Comparison of ENCODE assay signal across 22 cellular contexts in genomic region chr20:60857708-60858107, GRCh38.
DNase-seq lines count a peak whose midpoint lies in the region; ATAC-seq, FAIRE-seq and TF ChIP-seq lines count a peak whose summit lies in the region.
"Had no signal": no experiment of that assay in that cellular context is flagged by ENCODE, and none has a peak within 500 bp of the region (broad histone marks: within the 10 kb centered on the region; RNA-seq: fewer than 3 reads in every experiment).

No MANE protein-coding gene starts in this region.

- no peak overlapping the region for H3K4me3 Mint-ChIP-seq in astrocyte (ENCODE audit: unreplicated experiment)
- no peak overlapping the region for H3K4me3 Mint-ChIP-seq in activated naive CD8-positive, alpha-beta T cell treated with anti-CD3 and anti-CD28 coated beads for 36 hours

- POLR2A ChIA-PET in AG04450 (lab: Yijun Ruan, JAX) (no interaction called here), PC-3 (lab: Charles Lee; ENCODE audit: unreplicated experiment) (no interaction called here)

- peak; percentile 23 for FAIRE-seq in astrocyte (lab: Jason Lieb, UNC)
- FAIRE-seq: colon, islet of Langerhans, K562, RCC 7860 had no signal

- H3K9ac ChIP-seq in astrocyte (ENCODE audit: low read length) (no peak overlapping the region), MM.1S (ENCODE audit: low read length) (no peak overlapping the region), PC-3 (ENCODE audit: low read length) (no peak overlapping the region)

- no peaks in the 10 kb centered on the region for H3K79me2 ChIP-seq in astrocyte (ENCODE audit: insufficient read depth, low read length)
- H3K79me2 ChIP-seq in MM.1S (ENCODE audit: low read length): no peaks in the 10 kb centered on the region
- H3K79me2 ChIP-seq in PC-3 (ENCODE audit: low read length): no peaks in the 10 kb centered on the region

- H3K9me3 ChIP-seq in AG04450 (ENCODE audit: control insufficient read depth, insufficient read depth, low read length): no peaks in the 10 kb centered on the region
- no peaks in the 10 kb centered on the region for H3K9me3 ChIP-seq in astrocyte (ENCODE audit: insufficient read depth, low read depth, low read length)
- no peaks in the 10 kb centered on the region for H3K9me3 ChIP-seq in MM.1S (replicated peaks; ENCODE audit: insufficient read depth, low read length)
- peaks cover 8% of the 10 kb centered on the region; the same call in 1 of the 2 replicates for H3K9me3 ChIP-seq in PC-3 (ENCODE audit: low read length)

- peak; percentile 4 for DNase-seq in AG04450 (ENCODE audit: low read depth, low spot score)
- DNase-seq in HCEC 1CT: peak; percentile 67
- peak; percentile 57 for DNase-seq in astrocyte (ENCODE audit: low read depth)
- DNase-seq in kidney tubule cell (ENCODE audit: low spot score): peak; percentile 67
- DNase-seq in activated naive CD8-positive, alpha-beta T cell treated with anti-CD3 and anti-CD28 coated beads for 36 hours: no peak
- no peak for DNase-seq in MM.1S
- no peak for DNase-seq in PC-3
- DNase-seq: amygdala; glutamatergic neuron; midbrain; NCI-H1105 treated with DMSO at 0.1 percent for 48 hours; NCI-H2171; NCI-H82; occipital lobe; stimulated activated CD4-positive, alpha-beta T cell treated with anti-CD3 and anti-CD28 coated beads, Interleukin-4, amount 100 ng/mL, for 1 hour; stimulated activated CD8-positive, alpha-beta memory T cell treated with anti-CD3 and anti-CD28 coated beads, Interleukin-4, amount 100 ng/mL, for 48 hours had no signal

- no peak overlapping the region for H3K27ac ChIP-seq in AG04450 (ENCODE audit: low read depth, low read length)
- H3K27ac ChIP-seq in astrocyte (ENCODE audit: low read depth, low read length): no peak overlapping the region
- H3K27ac ChIP-seq in MM.1S (ENCODE audit: low read length): no peak overlapping the region
- H3K27ac ChIP-seq in PC-3 (ENCODE audit: low read length): no peak overlapping the region
- H3K27ac ChIP-seq: VCaP had no signal

- peak overlapping the region; percentile 97 for H3K27ac Mint-ChIP-seq in astrocyte (ENCODE audit: unreplicated experiment)
- no peak overlapping the region for H3K27ac Mint-ChIP-seq in activated naive CD8-positive, alpha-beta T cell treated with anti-CD3 and anti-CD28 coated beads for 36 hours

- H4K20me1 ChIP-seq in astrocyte (ENCODE audit: insufficient read depth, low read length): no peaks in the 10 kb centered on the region
- no peaks in the 10 kb centered on the region for H4K20me1 ChIP-seq in MM.1S (ENCODE audit: insufficient read depth, low read length)
- no peaks in the 10 kb centered on the region for H4K20me1 ChIP-seq in PC-3 (ENCODE audit: low read length)

- no peaks in the 10 kb centered on the region for H3K36me3 ChIP-seq in astrocyte (ENCODE audit: insufficient read depth, low read length)
- H3K36me3 ChIP-seq in MM.1S (replicated peaks; ENCODE audit: insufficient read depth, low read length): no peaks in the 10 kb centered on the region
- H3K36me3 ChIP-seq in PC-3 (ENCODE audit: low read depth, low read length): no peaks in the 10 kb centered on the region

- H3K4me1 ChIP-seq in astrocyte (ENCODE audit: insufficient read depth, low read length) (peaks cover 5% of the 10 kb centered on the region), MM.1S (ENCODE audit: low read length) (no peaks in the 10 kb centered on the region), PC-3 (ENCODE audit: insufficient read depth, low read length) (no peaks in the 10 kb centered on the region)

- no peaks in the 10 kb centered on the region for H3K9me2 ChIP-seq in MM.1S (replicated peaks; ENCODE audit: insufficient read depth, low read length)
- H3K9me2 ChIP-seq in PC-3 (replicated peaks; ENCODE audit: low read length): no peaks in the 10 kb centered on the region

- peaks cover 10% of the 10 kb centered on the region for H3K4me1 Mint-ChIP-seq in astrocyte (ENCODE audit: low read depth, unreplicated experiment)
- no peaks in the 10 kb centered on the region for H3K4me1 Mint-ChIP-seq in activated naive CD8-positive, alpha-beta T cell treated with anti-CD3 and anti-CD28 coated beads for 36 hours

- TF ChIP-seq CTCF in AG04450 (IDR thresholded peaks at IDR 0.05; ENCODE audit: low read depth, low read length) (no peak), astrocyte (IDR thresholded peaks at IDR 0.05; ENCODE audit: insufficient read depth, low read depth, low read length) (no peak), MM.1S (IDR thresholded peaks at IDR 0.05; ENCODE audit: low read length) (no peak), PC-3 (conservative IDR thresholded peaks at IDR 0.05; ENCODE audit: low read depth, low read length) (no peak)

- H3K27me3 ChIP-seq in AG04450 (ENCODE audit: control insufficient read depth, insufficient read depth, low read length): no peaks in the 10 kb centered on the region
- no peaks in the 10 kb centered on the region for H3K27me3 ChIP-seq in astrocyte (ENCODE audit: insufficient read depth, low read length)
- no peaks in the 10 kb centered on the region for H3K27me3 ChIP-seq in MM.1S (replicated peaks; ENCODE audit: insufficient read depth, low read length)
- H3K27me3 ChIP-seq in PC-3 (ENCODE audit: low read length): no peaks in the 10 kb centered on the region

- BruUV-seq in PC-3 (replicated peaks; lab: Mats Ljungman, UMichigan): no TSS peak

- no peak overlapping the region for H3K4me3 ChIP-seq in AG04450 (ENCODE audit: low read depth, low read length)
- no peak overlapping the region for H3K4me3 ChIP-seq in astrocyte (ENCODE audit: insufficient read depth, low read depth, low read length)
- H3K4me3 ChIP-seq in MM.1S (ENCODE audit: low read length): no peak overlapping the region
- H3K4me3 ChIP-seq in PC-3 (ENCODE audit: low read length): no peak overlapping the region
- H3K4me3 ChIP-seq: K562 had no signal

- intact Hi-C loops in PC-3 (cut with micrococcal nuclease): no loop called here

- H3F3A ChIP-seq in MM.1S (ENCODE audit: insufficient read depth, low read length) (no peaks in the 10 kb centered on the region), PC-3 (ENCODE audit: low read length, unreplicated experiment) (no peaks in the 10 kb centered on the region)

- no peak for ATAC-seq in GM19452 (IDR thresholded peaks at IDR 0.05; ENCODE audit: unreplicated experiment)
- ATAC-seq in PC-3: no peak
- ATAC-seq: K562 had no signal

- H3K4me2 ChIP-seq in astrocyte (ENCODE audit: low read length) (peak overlapping the region; percentile 24), MM.1S (ENCODE audit: low read depth, low read length) (no peak overlapping the region), PC-3 (ENCODE audit: low read length) (no peak overlapping the region)

- H3K9me3 Mint-ChIP-seq in astrocyte (ENCODE audit: unreplicated experiment): peaks cover 8% of the 10 kb centered on the region
- H3K9me3 Mint-ChIP-seq in activated naive CD8-positive, alpha-beta T cell treated with anti-CD3 and anti-CD28 coated beads for 36 hours: peaks cover 4% of the 10 kb centered on the region

- no peaks in the 10 kb centered on the region for H3K27me3 Mint-ChIP-seq in astrocyte (ENCODE audit: low read depth, unreplicated experiment)
- peaks cover 5% of the 10 kb centered on the region for H3K27me3 Mint-ChIP-seq in activated naive CD8-positive, alpha-beta T cell treated with anti-CD3 and anti-CD28 coated beads for 36 hours

- CTCF ChIA-PET in AG04450 (lab: Charles Lee): no interaction called here
- CTCF ChIA-PET in PC-3 (lab: Charles Lee): no interaction called here

- no peaks in the 10 kb centered on the region for H3K36me3 Mint-ChIP-seq in astrocyte (ENCODE audit: low read depth, unreplicated experiment)
- no peaks in the 10 kb centered on the region for H3K36me3 Mint-ChIP-seq in activated naive CD8-positive, alpha-beta T cell treated with anti-CD3 and anti-CD28 coated beads for 36 hours

- peak overlapping the region; percentile 39 for H2AFZ ChIP-seq in astrocyte (ENCODE audit: low read depth, low read length)
- no peak overlapping the region for H2AFZ ChIP-seq in MM.1S (ENCODE audit: low read length)
- H2AFZ ChIP-seq in PC-3 (ENCODE audit: low read length): no peak overlapping the region

Comparison
In these comparisons a context has a peak if more than half of its experiments do, and no peak if none do; other contexts are left out.
1. DNase-seq: peak in AG04450 (single experiment), HCEC 1CT (single experiment), astrocyte (single experiment) and kidney tubule cell (single experiment); none in activated naive CD8-positive, alpha-beta T cell treated with anti-CD3 and anti-CD28 coated beads for 36 hours (single experiment), MM.1S (single experiment) and PC-3 (single experiment).